ENCODE assay signal across 1 cellular context in genomic region chr13:33541962-33542308, GRCh38.
TF ChIP-seq lines count a peak whose summit lies in the region.

No MANE protein-coding gene starts in this region.

TF ChIP-seq in GM23338, 12 proteins besides CTCF, POLR2A, EP300 and RAD21 (continued from another document):
- TF ChIP-seq REST (IDR thresholded peaks at IDR 0.05; ENCODE audit: unreplicated experiment) (no peak), STAT1 (IDR thresholded peaks at IDR 0.05; ENCODE audit: unreplicated experiment) (no peak), EZH2phosphoT487 (IDR thresholded peaks at IDR 0.05; ENCODE audit: unreplicated experiment) (no peak), ZNF331 (CRISPR knock-in tag; IDR thresholded peaks at IDR 0.05; ENCODE audit: low read depth) (no peak), ETS1 (IDR thresholded peaks at IDR 0.05) (no peak), JUNB (IDR thresholded peaks at IDR 0.05; ENCODE audit: unreplicated experiment) (no peak)
TF ChIP-seq in GM23338: peak in this region for 0.
